ENCODE assay signal across 9 cellular contexts in genomic region chr17:69335018-69335417, GRCh38. TPM values are rescaled to one million over a fixed set of nuclear protein-coding genes. Genes with fewer than 3 reads are reported as not detected.
DNase-seq lines count a peak whose midpoint lies in the region; ATAC-seq and TF ChIP-seq lines count a peak whose summit lies in the region.
"Had no signal": no experiment of that assay in that cellular context is flagged by ENCODE, and none has a peak within 500 bp of the region (broad histone marks: within the 10 kb centered on the region; RNA-seq: fewer than 3 reads in every experiment).

No MANE protein-coding gene starts in this region.

- no peaks in the 10 kb centered on the region for H3K36me3 Mint-ChIP-seq in activated naive CD4-positive, alpha-beta T cell treated with anti-CD3 and anti-CD28 coated beads, Interleukin-2, amount 10 ng/mL, durations not matched to agents 7 days and 5 days

- H3K36me3 ChIP-seq in BJ (ENCODE audit: control insufficient read depth, insufficient read depth, low read length): no peaks in the 10 kb centered on the region

- ATAC-seq in GM21619 (IDR thresholded peaks at IDR 0.05; ENCODE audit: unreplicated experiment): peak; percentile 47
- ATAC-seq in HG03025 (IDR thresholded peaks at IDR 0.05; ENCODE audit: low FRiP score, unreplicated experiment): no peak
- no peak for ATAC-seq in HG03460 (IDR thresholded peaks at IDR 0.05; ENCODE audit: unreplicated experiment)

- H3K27me3 Mint-ChIP-seq in activated naive CD4-positive, alpha-beta T cell treated with anti-CD3 and anti-CD28 coated beads, Interleukin-2, amount 10 ng/mL, durations not matched to agents 7 days and 5 days: peaks cover 10% of the 10 kb centered on the region

- no peak for DNase-seq in BJ (ENCODE audit: low read depth)
- peak; percentile 88 for DNase-seq in SK-MEL-5 (ENCODE audit: low read depth, low spot score)
- peak; percentile 8 for DNase-seq in hepatic stellate cell (ENCODE audit: low spot score)
- DNase-seq in activated naive CD4-positive, alpha-beta T cell treated with anti-CD3 and anti-CD28 coated beads, Interleukin-2, amount 10 ng/mL, durations not matched to agents 7 days and 5 days: no peak
- no peak for DNase-seq in NCI-H1092 treated with DMSO at 0.1 percent for 48 hours (lab: John Stamatoyannopoulos, UW)

- peak; percentile 52 for TF ChIP-seq CTCF in BJ (IDR thresholded peaks at IDR 0.05; ENCODE audit: insufficient read depth, low read depth, low read length)

- H3K4me3 Mint-ChIP-seq in activated naive CD4-positive, alpha-beta T cell treated with anti-CD3 and anti-CD28 coated beads, Interleukin-2, amount 10 ng/mL, durations not matched to agents 7 days and 5 days: no peak overlapping the region
- H3K4me3 Mint-ChIP-seq: stimulated activated naive CD8-positive, alpha-beta T cell treated with anti-CD3 and anti-CD28 coated beads, Interleukin-15, Interleukin-2, amounts not matched to agents 100 ng/mL and 50 ng/mL, for 24 hours had no signal

- H3K9me3 Mint-ChIP-seq in activated naive CD4-positive, alpha-beta T cell treated with anti-CD3 and anti-CD28 coated beads, Interleukin-2, amount 10 ng/mL, durations not matched to agents 7 days and 5 days: no peaks in the 10 kb centered on the region
- H3K9me3 Mint-ChIP-seq: stimulated activated naive CD8-positive, alpha-beta T cell treated with anti-CD3 and anti-CD28 coated beads, Interleukin-15, Interleukin-2, amounts not matched to agents 100 ng/mL and 50 ng/mL, for 24 hours had no signal

- CTCF ChIA-PET in BJ (lab: Yijun Ruan, JAX): interaction anchor here (0.7 to 14.6 kb wide), 10 partner anchors 8 to 202 kb away, joined by 3 to 145 read pairs (median 3); partner anchors contain the start of gene ABCA5
- CTCF ChIA-PET in activated naive CD4-positive, alpha-beta T cell treated with anti-CD3 and anti-CD28 coated beads, Interleukin-2, amount 10 ng/mL, durations not matched to agents 7 days and 5 days (lab: Charles Lee): interaction anchor here (0.7 to 4.4 kb wide), 6 partner anchors 9 to 226 kb away, joined by 3 to 31 read pairs (median 6); partner anchors contain the start of gene MAP2K6

- POLR2A ChIA-PET in BJ (lab: Charles Lee): interaction anchor here (0.6 kb wide), 1 partner anchor 8 kb away, joined by 4 read pairs; the partner anchor contains the start of gene ABCA5

- in situ Hi-C loops in SK-MEL-5 (cut with HindIII; ENCODE audit: low pct_unique_long_range_greater_than_20kb, low sequenced_read_pairs): no loop called here

- no peak overlapping the region for H3K27ac Mint-ChIP-seq in activated naive CD4-positive, alpha-beta T cell treated with anti-CD3 and anti-CD28 coated beads, Interleukin-2, amount 10 ng/mL, durations not matched to agents 7 days and 5 days
- H3K27ac Mint-ChIP-seq: stimulated activated naive CD8-positive, alpha-beta T cell treated with anti-CD3 and anti-CD28 coated beads, Interleukin-15, Interleukin-2, amounts not matched to agents 100 ng/mL and 50 ng/mL, for 24 hours had no signal

- no peaks in the 10 kb centered on the region for H3K27me3 ChIP-seq in BJ (ENCODE audit: control insufficient read depth, insufficient read depth, low read length)

- H3K4me3 ChIP-seq in BJ (ENCODE audit: low read depth, low read length): no peak overlapping the region

- H3K4me1 Mint-ChIP-seq in activated naive CD4-positive, alpha-beta T cell treated with anti-CD3 and anti-CD28 coated beads, Interleukin-2, amount 10 ng/mL, durations not matched to agents 7 days and 5 days: peaks cover 5% of the 10 kb centered on the region

RNA-seq across cellular contexts. Expression of gene ABCA5, which starts 8.1 kb away (rescaled TPM):
- polyA plus RNA-seq in BJ (2011; rRNA removed): 6.5 and 11.9 TPM in 2 replicates
- polyA minus RNA-seq in BJ (2011; rRNA and poly(A)+ RNA removed): 10.1 and 10.8 TPM in 2 replicates
- 40.6 and 45.2 TPM in 2 replicates for total RNA-seq in SK-MEL-5 (2014; rRNA removed; shearing (Covaris generic))
- 15.4 and 23.8 TPM in 2 replicates for polyA plus RNA-seq in SK-MEL-5 (2015; cell fraction: cytosol; rRNA removed)
- 169 and 196 TPM in 2 replicates for polyA plus RNA-seq in SK-MEL-5 (2015; cell fraction: nucleus; rRNA removed)

Comparison
In these comparisons a context has a peak if more than half of its experiments do, and no peak if none do; other contexts are left out.
1. DNase-seq: peak in SK-MEL-5 (single experiment) and hepatic stellate cell (single experiment); none in BJ (single experiment), activated naive CD4-positive, alpha-beta T cell treated with anti-CD3 and anti-CD28 coated beads, Interleukin-2, amount 10 ng/mL, durations not matched to agents 7 days and 5 days (single experiment) and NCI-H1092 treated with DMSO at 0.1 percent for 48 hours (single experiment).